Comparison of ENCODE assay signal across 1 cellular context in genomic region chr20:380763-381580, GRCh38.
TF ChIP-seq lines count a peak whose summit lies in the region.

No MANE protein-coding gene starts in this region.

TF ChIP-seq in HepG2, 621 proteins besides CTCF, POLR2A, EP300 and RAD21 (continued from another document and continues in another):
- TF ChIP-seq TEF (CRISPR knock-in tag; IDR thresholded peaks at IDR 0.05) (peak; percentile 88), MXD1 (CRISPR knock-in tag; IDR thresholded peaks at IDR 0.05) (peak; percentile 83), CREBL2 (CRISPR knock-in tag; IDR thresholded peaks at IDR 0.05; ENCODE audit: borderline replicate concordance) (no peak; the same call in 1 of the 2 replicates), ATF7 (IDR thresholded peaks at IDR 0.05) (no peak; the same call in 1 of the 2 replicates), ATF7 (CRISPR knock-in tag; IDR thresholded peaks at IDR 0.05) (peak; percentile 78; the same call in 1 of the 2 replicates), GTF3A (CRISPR knock-in tag; conservative IDR thresholded peaks at IDR 0.05) (0 out of 2 replicates have a peak, but pooled peaks have one; percentile 69), ZNF83 (CRISPR knock-in tag; IDR thresholded peaks at IDR 0.05; ENCODE audit: borderline replicate concordance) (no peak), CBX5 (CRISPR knock-in tag; IDR thresholded peaks at IDR 0.05; ENCODE audit: borderline replicate concordance) (peak; percentile 98), ZNF674 (CRISPR knock-in tag; IDR thresholded peaks at IDR 0.05; ENCODE audit: low read depth) (peak; percentile 76; the same call in 1 of the 2 replicates), TCF7 (IDR thresholded peaks at IDR 0.05; ENCODE audit: low read depth) (no peak), POGK (CRISPR knock-in tag; conservative IDR thresholded peaks at IDR 0.05) (peak; percentile 97), REL (CRISPR knock-in tag; conservative IDR thresholded peaks at IDR 0.05) (peak; percentile 27; the same call in 1 of the 2 replicates), ZNF335 (CRISPR knock-in tag; IDR thresholded peaks at IDR 0.05) (no peak; the same call in 1 of the 2 replicates), ZNF773 (CRISPR knock-in tag; IDR thresholded peaks at IDR 0.05; ENCODE audit: borderline replicate concordance) (peak; percentile 44; the same call in 1 of the 2 replicates), HDAC2 (CRISPR knock-in tag; IDR thresholded peaks at IDR 0.05) (peak; percentile 80), KDM6A (CRISPR knock-in tag; IDR thresholded peaks at IDR 0.05; ENCODE audit: low read depth) (no peak), HNF4G (IDR thresholded peaks at IDR 0.05; ENCODE audit: borderline replicate concordance, low read depth, low read length) (peak; percentile 32; the same call in 1 of the 2 replicates), HNF4G (CRISPR knock-in tag; IDR thresholded peaks at IDR 0.05; ENCODE audit: borderline replicate concordance, low read depth) (peak; percentile 52; the same call in 1 of the 2 replicates), ZNF841 (CRISPR knock-in tag; IDR thresholded peaks at IDR 0.05; ENCODE audit: borderline replicate concordance) (0 out of 2 replicates have a peak, but pooled peaks have one; percentile 73), THYN1 (CRISPR knock-in tag; IDR thresholded peaks at IDR 0.05; ENCODE audit: borderline replicate concordance, low read depth) (peak; percentile 48; the same call in 1 of the 2 replicates), ZSCAN9 (CRISPR knock-in tag; IDR thresholded peaks at IDR 0.05; ENCODE audit: borderline replicate concordance) (peak; percentile 87; the same call in 1 of the 2 replicates), ZBTB10 (CRISPR knock-in tag; IDR thresholded peaks at IDR 0.05; ENCODE audit: borderline replicate concordance) (peak; percentile 81), MTF2 (CRISPR knock-in tag; IDR thresholded peaks at IDR 0.05; ENCODE audit: borderline replicate concordance) (no peak; the same call in 1 of the 2 replicates), ZNF317 (CRISPR knock-in tag; IDR thresholded peaks at IDR 0.05) (peak; percentile 76), NR1H2 (CRISPR knock-in tag; IDR thresholded peaks at IDR 0.05; ENCODE audit: borderline replicate concordance, low read depth) (no peak), AKNA (CRISPR knock-in tag; IDR thresholded peaks at IDR 0.05; ENCODE audit: borderline replicate concordance) (peak; percentile 95), TRAFD1 (CRISPR knock-in tag; IDR thresholded peaks at IDR 0.05; ENCODE audit: borderline replicate concordance) (no peak), ZNF589 (CRISPR knock-in tag; conservative IDR thresholded peaks at IDR 0.05) (no peak; the same call in none of the 2 replicates), RELA (CRISPR knock-in tag; IDR thresholded peaks at IDR 0.05) (no peak), RXRA (CRISPR knock-in tag; IDR thresholded peaks at IDR 0.05) (peak; percentile 52), SNAPC5 (CRISPR knock-in tag; IDR thresholded peaks at IDR 0.05; ENCODE audit: borderline replicate concordance) (0 out of 2 replicates have a peak, but pooled peaks have one; percentile 49), RARA (CRISPR knock-in tag; IDR thresholded peaks at IDR 0.05) (peak; percentile 74), HNRNPL (IDR thresholded peaks at IDR 0.05; ENCODE audit: low read depth, low read length) (peak; percentile 29; the same call in 1 of the 2 replicates), ZNF605 (CRISPR knock-in tag; IDR thresholded peaks at IDR 0.05) (peak; percentile 78), ZNF333 (CRISPR knock-in tag; IDR thresholded peaks at IDR 0.05; ENCODE audit: borderline replicate concordance) (peak; percentile 88), ZNF616 (CRISPR knock-in tag; IDR thresholded peaks at IDR 0.05; ENCODE audit: low read depth) (peak; percentile 35; the same call in 1 of the 2 replicates), MIXL1 (CRISPR knock-in tag; IDR thresholded peaks at IDR 0.05) (peak; percentile 63), TBP (CRISPR knock-in tag; IDR thresholded peaks at IDR 0.05) (no peak), SYNCRIP (IDR thresholded peaks at IDR 0.05; ENCODE audit: insufficient read depth, low read depth, low read length) (no peak), GATA4 (IDR thresholded peaks at IDR 0.05; ENCODE audit: borderline replicate concordance, low read depth) (peak; percentile 68), MYPOP (CRISPR knock-in tag; IDR thresholded peaks at IDR 0.05) (peak; percentile 90), YEATS2 (CRISPR knock-in tag; IDR thresholded peaks at IDR 0.05; ENCODE audit: borderline replicate concordance) (peak; percentile 79), ZNF3 (CRISPR knock-in tag; IDR thresholded peaks at IDR 0.05) (peak; percentile 53; the same call in 1 of the 2 replicates), SP4 (CRISPR knock-in tag; IDR thresholded peaks at IDR 0.05) (peak; percentile 72), TIGD3 (CRISPR knock-in tag; IDR thresholded peaks at IDR 0.05; ENCODE audit: borderline replicate concordance) (no peak; the same call in 1 of the 2 replicates)
